Comparison of ENCODE assay signal across 9 cellular contexts in genomic region chr7:137996386-137996851, GRCh38. TPM values are rescaled to one million over a fixed set of nuclear protein-coding genes. Genes with fewer than 3 reads are reported as not detected.
A peak's percentile ranks its signal among the peaks of the same experiment; 100 is the strongest.
DNase-seq lines count a peak whose midpoint lies in the region; ATAC-seq and TF ChIP-seq lines count a peak whose summit lies in the region.
"Had no signal": no experiment of that assay in that cellular context is flagged by ENCODE, and none has a peak within 500 bp of the region (broad histone marks: within the 10 kb centered on the region; RNA-seq: fewer than 3 reads in every experiment).

No MANE protein-coding gene starts in this region.

- no peak overlapping the region for H4K5ac ChIP-seq in H9 (ENCODE audit: insufficient read length, low read depth, low read length)

- DNase-seq in MCF 10A (ENCODE audit: unreplicated experiment) = no peak
- no peak for DNase-seq in mammary epithelial cell
- DNase-seq in hepatocyte (ENCODE audit: low spot score) = no peak
- DNase-seq in uterus = no peak
- no peak for DNase-seq in stimulated activated naive CD4-positive, alpha-beta T cell treated with Interleukin-2 at 50 U/mL for 16 hours (lab: John Stamatoyannopoulos, UW)
- DNase-seq in activated CD4-positive, alpha-beta T cell treated with anti-CD3 and anti-CD28 coated beads, Interleukin-2, amount 50 U/mL, for 48 hours = no peak
- DNase-seq in H9 = no peak
- DNase-seq: NCI-H1105 had no signal

- H3K79me1 ChIP-seq in H9 (ENCODE audit: insufficient read depth, low read depth, low read length, poor library complexity, severe bottlenecking) = no peaks in the 10 kb centered on the region

- in situ Hi-C loops in mammary epithelial cell (cut with MboI; ENCODE audit: low sequenced_read_pairs in 2 of 2) = no loop called here

- no peak for TF ChIP-seq CTCF in MCF 10A (IDR thresholded peaks at IDR 0.05; ENCODE audit: unreplicated experiment)
- no peak for TF ChIP-seq CTCF in mammary epithelial cell (conservative IDR thresholded peaks at IDR 0.05 in 1 of 2, IDR thresholded peaks at IDR 0.05 in 1 of 2; ENCODE audit: extremely low read depth in 1 of 2, insufficient read depth in 1 of 2, low read depth in 1 of 2, low read length in 2 of 2)
- no peak for TF ChIP-seq CTCF in hepatocyte (IDR thresholded peaks at IDR 0.05; ENCODE audit: poor library complexity)
- no peak for TF ChIP-seq CTCF in uterus (IDR thresholded peaks at IDR 0.05)
- no peak for TF ChIP-seq CTCF in H9 (conservative IDR thresholded peaks at IDR 0.05)

- no peak overlapping the region for H3T11ph ChIP-seq in H9 (ENCODE audit: low read length)

- intact Hi-C loops in MCF 10A (cut with micrococcal nuclease) (no loop called here), mammary epithelial cell (cut with micrococcal nuclease) (no loop called here), uterus (cut with DNase I; ENCODE audit: low total_unique reads) (no loop called here)

- ATAC-seq in activated T-helper 17 cell treated with anti-CD3 and anti-CD28 coated beads, Interleukin-2, amount 50 U/mL, for 72 hours (replicated peaks) = no peak

- dilution Hi-C loops in mammary epithelial cell (cut with HindIII; ENCODE audit: low sequenced_read_pairs) = loop anchor here (5.0 kb wide), 1 partner anchor 64 kb away; no protein-coding TSS in a partner anchor

- no peak overlapping the region for H4K8ac ChIP-seq in H9 (replicated peaks; ENCODE audit: insufficient read length, low read depth, low read length)

- H3K4ac ChIP-seq in H9 (ENCODE audit: low read depth, low read length) = no peak overlapping the region

- H3K9me2 ChIP-seq in hepatocyte (replicated peaks; ENCODE audit: insufficient read depth) = no peaks in the 10 kb centered on the region

- H3K9me3 ChIP-seq in mammary epithelial cell (replicated peaks; ENCODE audit: insufficient read depth, low read length) = no peaks in the 10 kb centered on the region
- no peaks in the 10 kb centered on the region for H3K9me3 ChIP-seq in hepatocyte (ENCODE audit: low read depth)
- no peaks in the 10 kb centered on the region for H3K9me3 ChIP-seq in uterus
- no peaks in the 10 kb centered on the region for H3K9me3 ChIP-seq in H9 (ENCODE audit: control insufficient read depth, low read depth, low read length)

- H3K4me3 ChIP-seq in mammary epithelial cell (replicated peaks in 1 of 3; ENCODE audit: insufficient read depth in 1 of 3, low read depth in 2 of 3, low read length in 3 of 3) (no peak overlapping the region), hepatocyte (no peak overlapping the region), uterus (peak overlapping the region in 1 of 2 donors; percentile 0)

- no peak overlapping the region for H3K9ac ChIP-seq in mammary epithelial cell (ENCODE audit: insufficient read depth, low read length)
- no peak overlapping the region for H3K9ac ChIP-seq in H9 (ENCODE audit: extremely low read depth, insufficient read length, low read length)

- H3K27me3 ChIP-seq in mammary epithelial cell (ENCODE audit: insufficient read depth, low read length) (no peaks in the 10 kb centered on the region), hepatocyte (no peaks in the 10 kb centered on the region), uterus (no peaks in the 10 kb centered on the region), H9 (ENCODE audit: insufficient read depth, low read length) (no peaks in the 10 kb centered on the region)

- no peak overlapping the region for H4K91ac ChIP-seq in H9 (ENCODE audit: insufficient read length, low read depth, low read length)

- H3K36me3 ChIP-seq in mammary epithelial cell (ENCODE audit: insufficient read depth, low read length) (no peaks in the 10 kb centered on the region), hepatocyte (replicated peaks; ENCODE audit: insufficient read depth, low read depth) (no peaks in the 10 kb centered on the region), uterus (no peaks in the 10 kb centered on the region)

- no peak overlapping the region for H2BK120ac ChIP-seq in H9 (ENCODE audit: low read depth, low read length, poor library complexity, severe bottlenecking)

- H2BK12ac ChIP-seq in H9 (ENCODE audit: insufficient read length, low read depth, low read length) = no peak overlapping the region

- H3K36me3 Mint-ChIP-seq in MCF 10A (ENCODE audit: insufficient read depth, unreplicated experiment) (peaks cover 22% of the 10 kb centered on the region), H9 (ENCODE audit: insufficient read depth in 1 of 3, low read depth in 3 of 3) (peaks cover 15 to 40% (median 25%) of the 10 kb centered on the region in 3 experiments)
- peaks cover 16% of the 10 kb centered on the region for H3K36me3 Mint-ChIP-seq in activated T-helper 17 cell treated with anti-CD3 and anti-CD28 coated beads, Interleukin-2, amount 50 U/mL, for 72 hours (ENCODE audit: low read depth)

- H2AK5ac ChIP-seq in H9 (ENCODE audit: insufficient read length, low read length) = no peak overlapping the region

- no peak overlapping the region for H3K56ac ChIP-seq in H9 (ENCODE audit: insufficient read length, low read depth, low read length)

- H3K27ac Mint-ChIP-seq in MCF 10A (ENCODE audit: low read depth, unreplicated experiment) (peak overlapping the region; percentile 52), H9 (peak overlapping the region in 1 of 3 experiments; percentile 63; a peak in 2 of 7 replicates)
- H3K27ac Mint-ChIP-seq in activated T-helper 17 cell treated with anti-CD3 and anti-CD28 coated beads, Interleukin-2, amount 50 U/mL, for 72 hours = peak overlapping the region; percentile 5

- H2BK5ac ChIP-seq in H9 (ENCODE audit: insufficient read length, low read length) = no peak overlapping the region

- H3K4me3 Mint-ChIP-seq in MCF 10A (ENCODE audit: unreplicated experiment) = no peak overlapping the region
- peak overlapping the region; percentile 40 for H3K4me3 Mint-ChIP-seq in activated T-helper 17 cell treated with anti-CD3 and anti-CD28 coated beads, Interleukin-2, amount 50 U/mL, for 72 hours
- H3K4me3 Mint-ChIP-seq in H9 = no peak overlapping the region

- WGBS in mammary epithelial cell (ENCODE audit: low coverage, missing lambda C conversion rate) = 77% methylated on average over 6 of the region's 6 CpGs
- WGBS in hepatocyte (ENCODE audit: low lambda C conversion rate, missing lambda C conversion rate) = 66% methylated on average over 6 of the region's 6 CpGs
- no CpG with 5 or more reads among the region's 6 CpGs for WGBS in H9 (ENCODE audit: extremely low coverage, insufficient read length, low lambda C conversion rate)

- H3K23ac ChIP-seq in H9 (ENCODE audit: insufficient read length, low read depth, low read length) = no peak overlapping the region

- H3K27ac ChIP-seq in mammary epithelial cell (ENCODE audit: insufficient read depth, low read depth, low read length) (no peak overlapping the region), hepatocyte (no peak overlapping the region), uterus (peak overlapping the region; percentile 94 to 95), H9 (ENCODE audit: insufficient read length, low read depth, low read length) (no peak overlapping the region)

- no peak overlapping the region for H3K14ac ChIP-seq in H9 (ENCODE audit: insufficient read depth, low read length)

- peaks cover 43% of the 10 kb centered on the region for H3K4me1 Mint-ChIP-seq in MCF 10A (ENCODE audit: insufficient read depth, unreplicated experiment)
- peaks cover 49% of the 10 kb centered on the region for H3K4me1 Mint-ChIP-seq in activated T-helper 17 cell treated with anti-CD3 and anti-CD28 coated beads, Interleukin-2, amount 50 U/mL, for 72 hours
- peaks cover 29 to 35% of the 10 kb centered on the region in 2 experiments for H3K4me1 Mint-ChIP-seq in H9

- H3K4me1 ChIP-seq in mammary epithelial cell (ENCODE audit: insufficient read depth, low read length) = peaks cover 39% of the 10 kb centered on the region
- H3K4me1 ChIP-seq in hepatocyte (ENCODE audit: insufficient read depth) = peaks cover 51% of the 10 kb centered on the region
- peaks cover 8 to 29% of the 10 kb centered on the region in 2 donors for H3K4me1 ChIP-seq in uterus
- H3K4me1 ChIP-seq in H9 (ENCODE audit: insufficient read depth, low read length) = peaks cover 5% of the 10 kb centered on the region; the same call in 1 of the 2 replicates

- CTCF ChIA-PET in MCF 10A (lab: Yijun Ruan, JAX) = no interaction called here
- CTCF ChIA-PET in mammary epithelial cell (lab: Charles Lee; ENCODE audit: low non-redundant PET) = no interaction called here

- H2BK20ac ChIP-seq in H9 (ENCODE audit: low read depth, low read length, poor library complexity, severe bottlenecking) = no peak overlapping the region

- H3K4me2 ChIP-seq in mammary epithelial cell (ENCODE audit: insufficient read depth, low read depth, low read length) (no peak overlapping the region), hepatocyte (peak overlapping the region; percentile 4), H9 (ENCODE audit: insufficient read depth, insufficient read length, low read length) (no peak overlapping the region)

- no peak overlapping the region for H2AFZ ChIP-seq in mammary epithelial cell (ENCODE audit: low read depth, low read length)
- H2AFZ ChIP-seq in hepatocyte = no peak overlapping the region
- H2AFZ ChIP-seq in H9 (ENCODE audit: low read length) = no peak overlapping the region

- no peaks in the 10 kb centered on the region for H3K9me3 Mint-ChIP-seq in MCF 10A (ENCODE audit: unreplicated experiment)
- no peaks in the 10 kb centered on the region for H3K9me3 Mint-ChIP-seq in activated T-helper 17 cell treated with anti-CD3 and anti-CD28 coated beads, Interleukin-2, amount 50 U/mL, for 72 hours
- no peaks in the 10 kb centered on the region; a peak in 2 of 5 replicates for H3K9me3 Mint-ChIP-seq in H9

- no TSS peak for BruUV-seq in MCF 10A (replicated peaks; lab: Mats Ljungman, UMichigan)
- BruUV-seq in mammary epithelial cell (replicated peaks; lab: Mats Ljungman, UMichigan) = no TSS peak

- no peak overlapping the region for H2BK15ac ChIP-seq in H9 (ENCODE audit: low read depth, low read length)

- H3K23me2 ChIP-seq in H9 (ENCODE audit: insufficient read length, low read depth, low read length, poor library complexity, severe bottlenecking) = peaks cover 13% of the 10 kb centered on the region

- POLR2A ChIA-PET in MCF 10A (lab: Yijun Ruan, JAX) = no interaction called here

- H3K79me2 ChIP-seq in mammary epithelial cell (ENCODE audit: insufficient read depth, low read length) = peaks cover 97% of the 10 kb centered on the region
- H3K79me2 ChIP-seq in hepatocyte = peaks cover 89% of the 10 kb centered on the region
- peaks cover 20% of the 10 kb centered on the region; the same call in 1 of the 2 replicates for H3K79me2 ChIP-seq in H9 (ENCODE audit: insufficient read depth, low read length)

- TF ChIP-seq POLR2A in uterus (IDR thresholded peaks at IDR 0.05) = no peak

- H4K20me1 ChIP-seq in mammary epithelial cell (ENCODE audit: insufficient read depth, low read length) (no peaks in the 10 kb centered on the region), hepatocyte (ENCODE audit: insufficient read depth, poor library complexity, severe bottlenecking) (peaks cover 5% of the 10 kb centered on the region), H9 (ENCODE audit: control insufficient read depth, insufficient read depth, insufficient read length) (no peaks in the 10 kb centered on the region)

- no peak overlapping the region for H3K18ac ChIP-seq in H9 (ENCODE audit: insufficient read length, low read depth, low read length)

- no peaks in the 10 kb centered on the region for H3K27me3 Mint-ChIP-seq in MCF 10A (ENCODE audit: insufficient read depth, unreplicated experiment)
- H3K27me3 Mint-ChIP-seq in activated T-helper 17 cell treated with anti-CD3 and anti-CD28 coated beads, Interleukin-2, amount 50 U/mL, for 72 hours = no peaks in the 10 kb centered on the region
- H3K27me3 Mint-ChIP-seq in H9 (ENCODE audit: low read depth) = no peaks in the 10 kb centered on the region

RNA-seq across cellular contexts. Expression of gene CREB3L2, which starts 5.5 kb away (rescaled TPM):
- total RNA-seq in MCF 10A (2022) (74.2 and 79.4 TPM in 2 replicates), mammary epithelial cell (10 to 100 TPM; 26.3 to 63.5 TPM), hepatocyte (33.9 and 38.3 TPM in 2 replicates), uterus (100 to 1,000 TPM in 1 of 4 donors, 10 to 100 TPM in 3; 24.7 to 185 (median 41.1) TPM), H9 (2021) (58.1 and 60.7 TPM in 2 replicates)
- polyA plus RNA-seq in mammary epithelial cell (22.4 TPM), hepatocyte (34.4 and 37.6 TPM in 2 replicates)
- 47.2 TPM for polyA minus RNA-seq in mammary epithelial cell
- 10 to 100 TPM; 26.0 to 38.4 TPM for total RNA-seq in activated T-helper 17 cell treated with anti-CD3 and anti-CD28 coated beads, Interleukin-2, amount 50 U/mL, for 72 hours

Comparison
In these comparisons a context has a peak if more than half of its experiments do, and no peak if none do; other contexts are left out.
1. H3K27ac ChIP-seq: peak in uterus (2 of 2); none in mammary epithelial cell (single experiment), hepatocyte (single experiment) and H9 (single experiment).